ENCODE assay signal across 29 cellular contexts in genomic region chr11:108669261-108669660, GRCh38.
"Had no signal": no experiment of that assay in that cellular context is flagged by ENCODE, and none has a peak within 500 bp of the region (broad histone marks: within the 10 kb centered on the region; RNA-seq: fewer than 3 reads in every experiment).

No MANE protein-coding gene starts in this region.

- H3K36me3 ChIP-seq: left lung, neural progenitor cell, neutrophil, right atrium auricular region, right lobe of liver, thyroid gland, transverse colon, vagina had no signal

- H3K4me2 ChIP-seq: neural progenitor cell, smooth muscle cell had no signal

- ATAC-seq: left lung; lower lobe of right lung; natural killer cell; right lobe of liver; stimulated activated memory B cell treated with anti-CD40 and anti-IgM and Interleukin-4, amounts not matched to agents 10 μg/mL and 1 μg/mL and 100 μg/mL, for 72 hours had no signal

- H3K36me3 Mint-ChIP-seq: mesothelial cell of epicardium, natural killer cell had no signal

- DNase-seq: kidney glomerular epithelial cell; left colon; left lung; lower lobe of right lung; mammary epithelial cell; mesenchymal stem cell; naive B cell; natural killer cell; nephron progenitor cell; occipital lobe; right lobe of liver; stimulated activated CD4-positive, alpha-beta T cell treated with anti-CD3 and anti-CD28 coated beads, Interleukin-1b, Interleukin-23, amount 100 ng/mL, for 48 hours; stimulated activated CD4-positive, alpha-beta T cell treated with anti-CD3 and anti-CD28 coated beads, Interleukin-2, amount 100 ng/mL, for 48 hours; stimulated activated CD4-positive, alpha-beta T cell treated with anti-CD3 and anti-CD28 coated beads, Interleukin-4, amount 100 ng/mL, for 4 hours; stimulated activated CD8-positive, alpha-beta memory T cell treated with anti-CD3 and anti-CD28 coated beads, Interleukin-4, amount 100 ng/mL, for 48 hours; stimulated activated naive CD4-positive, alpha-beta T cell treated with Interleukin-2 at 50 U/mL for 16 hours; stomach; testis; thyroid gland; transverse colon; upper lobe of left lung had no signal

- H3K27ac ChIP-seq: left lung, lower lobe of right lung, neural progenitor cell, neutrophil, parathyroid adenoma, right atrium auricular region, right lobe of liver, stomach, testis, thyroid gland, transverse colon, upper lobe of left lung, vagina had no signal

- H3K4me3 ChIP-seq: left lung, lower lobe of right lung, neural progenitor cell, right atrium auricular region, right lobe of liver, smooth muscle cell, stomach, testis, thyroid gland, transverse colon, upper lobe of left lung, vagina had no signal

- H3K27ac Mint-ChIP-seq: mesothelial cell of epicardium; natural killer cell; nephron progenitor cell; neural progenitor cell; stimulated activated memory B cell treated with anti-CD40 and anti-IgM and Interleukin-4, amounts not matched to agents 10 μg/mL and 1 μg/mL and 100 μg/mL, for 72 hours had no signal

- H3K4me3 Mint-ChIP-seq: mesothelial cell of epicardium; natural killer cell; nephron progenitor cell; neural progenitor cell; stimulated activated memory B cell treated with anti-CD40 and anti-IgM and Interleukin-4, amounts not matched to agents 10 μg/mL and 1 μg/mL and 100 μg/mL, for 72 hours had no signal

- H3K27me3 Mint-ChIP-seq: naive B cell; stimulated activated memory B cell treated with anti-CD40 and anti-IgM and Interleukin-4, amounts not matched to agents 10 μg/mL and 1 μg/mL and 100 μg/mL, for 72 hours had no signal

- H3K9ac ChIP-seq: neural progenitor cell, parathyroid adenoma had no signal

- H3K9me3 Mint-ChIP-seq: mesothelial cell of epicardium; natural killer cell; nephron progenitor cell; neural progenitor cell; stimulated activated memory B cell treated with anti-CD40 and anti-IgM and Interleukin-4, amounts not matched to agents 10 μg/mL and 1 μg/mL and 100 μg/mL, for 72 hours had no signal

- H2AFZ ChIP-seq: neural progenitor cell, parathyroid adenoma had no signal

- H3K27me3 ChIP-seq: left lung, neural progenitor cell, neutrophil, right atrium auricular region, right lobe of liver, stomach, testis, thyroid gland, transverse colon, upper lobe of left lung, vagina had no signal

- H3K9me3 ChIP-seq: left lung, lower lobe of right lung, neutrophil, right atrium auricular region, right lobe of liver, stomach, testis, thyroid gland, transverse colon, upper lobe of left lung, vagina had no signal
